ENCODE assay signal across 9 cellular contexts in genomic region chr19:1133471-1133929, GRCh38. TPM values are rescaled to one million over a fixed set of nuclear protein-coding genes. Genes with fewer than 3 reads are reported as not detected.
DNase-seq lines count a peak whose midpoint lies in the region; ATAC-seq, FAIRE-seq and TF ChIP-seq lines count a peak whose summit lies in the region.
"Had no signal": no experiment of that assay in that cellular context is flagged by ENCODE, and none has a peak within 500 bp of the region (broad histone marks: within the 10 kb centered on the region; RNA-seq: fewer than 3 reads in every experiment).

No MANE protein-coding gene starts in this region.

- no peaks in the 10 kb centered on the region for H3K36me3 ChIP-seq in OCI-LY7 (ENCODE audit: insufficient read depth, low read length)
- H3K36me3 ChIP-seq in HepG2 (replicated peaks in 1 of 2; ENCODE audit: control insufficient read depth in 1 of 2, insufficient read depth in 2 of 2, low read length in 2 of 2): peaks cover 1 to 6% of the 10 kb centered on the region in 2 experiments; a peak in 2 of 5 replicates

- H3K27ac ChIP-seq in OCI-LY7 (ENCODE audit: low read depth, low read length, poor library complexity, severe bottlenecking) (peak overlapping the region; percentile 85), HepG2 (ENCODE audit: extremely low read length, insufficient read depth, low read length) (no peak overlapping the region)
- H3K27ac ChIP-seq: C4-2B had no signal

- H2AFZ ChIP-seq in OCI-LY7 (ENCODE audit: low read length) (peak overlapping the region; percentile 16; the same call in 1 of the 2 replicates), HepG2 (ENCODE audit: low read length) (no peak overlapping the region)

- BruUV-seq in OCI-LY7 (replicated peaks; lab: Mats Ljungman, UMichigan): no TSS peak
- BruUV-seq in HepG2 (replicated peaks; lab: Mats Ljungman, UMichigan): no TSS peak

- H3K79me2 ChIP-seq in OCI-LY7 (ENCODE audit: insufficient read depth, low read depth, low read length) (no peaks in the 10 kb centered on the region), HepG2 (ENCODE audit: insufficient read depth, low read length) (peaks cover 2% of the 10 kb centered on the region)

- POLR2A ChIA-PET in OCI-LY7 (lab: Charles Lee) (interaction anchor here (0.9 kb wide), 1 partner anchor 66 kb away, joined by 3 read pairs; no protein-coding TSS in a partner anchor), HepG2 (lab: Yijun Ruan, JAX) (interaction anchor here (0.8 kb wide), 2 partner anchors 20 to 136 kb away, joined by 3 read pairs; partner anchors contain the start of gene CIRBP)

- H3K9me3 ChIP-seq in OCI-LY7 (ENCODE audit: low read length) (no peaks in the 10 kb centered on the region), HepG2 (ENCODE audit: low read length) (no peaks in the 10 kb centered on the region)

- peak overlapping the region; percentile 71 for H3K4me3 ChIP-seq in OCI-LY7 (ENCODE audit: low read depth, low read length, poor library complexity, severe bottlenecking)
- H3K4me3 ChIP-seq in HepG2 (replicated peaks in 1 of 3; ENCODE audit: insufficient read depth in 1 of 3, low read depth in 2 of 3, low read length in 3 of 3): no peak overlapping the region

- no peaks in the 10 kb centered on the region for H3K27me3 ChIP-seq in HepG2 (ENCODE audit: control insufficient read depth in 1 of 2, insufficient read depth in 2 of 2, low read length in 2 of 2)

- WGBS in HepG2 (ENCODE audit: low lambda C conversion rate): 97% methylated on average over 25 of the region's 25 CpGs

- CTCF ChIA-PET in OCI-LY7 (lab: Charles Lee; ENCODE audit: unreplicated experiment) (interaction anchor here (0.5 kb wide), 1 partner anchor 20 kb away, joined by 12 read pairs; no protein-coding TSS in a partner anchor), HepG2 (lab: Yijun Ruan, JAX; ENCODE audit: low intra/inter-chr PET ratio, low total read pairs) (no interaction called here)

- TF ChIP-seq EP300 in HepG2 (IDR thresholded peaks at IDR 0.05; ENCODE audit: low read depth in 2 of 2, low read length in 2 of 2) (no peak), HepG2 (CRISPR knock-in tag; IDR thresholded peaks at IDR 0.05; ENCODE audit: borderline replicate concordance) (no peak)

- DNase-seq in ACHN: peak; percentile 27
- DNase-seq in OCI-LY7 (ENCODE audit: low spot score): peak; percentile 93
- DNase-seq in activated T-helper 1 cell treated with anti-CD3 and anti-CD28 coated beads, Interleukin-2, amount 50 U/mL, for 16 hours (ENCODE audit: low read depth in 1 of 2, low spot score in 1 of 2): peak; percentile 56 to 81
- no peak for DNase-seq in HepG2 (ENCODE audit: low spot score)
- DNase-seq in stimulated activated CD8-positive, alpha-beta memory T cell treated with anti-CD3 and anti-CD28 coated beads, Interleukin-7, amount 100 ng/mL, for 4 hours (ENCODE audit: low read depth in 2 of 2): peak; percentile 59 to 76

- no peak overlapping the region for H3K9ac ChIP-seq in HepG2 (ENCODE audit: insufficient read depth, low read depth, low read length)

- in situ Hi-C loops in ACHN (cut with HindIII; ENCODE audit: low pct_ligation_motif_present, low pct_unique_long_range_greater_than_20kb, low sequenced_read_pairs): no loop called here
- in situ Hi-C loops in HepG2 (cut with HindIII; ENCODE audit: extremely low pct_ligation_motif_present, low pct_unique_long_range_greater_than_20kb): no loop called here

- TF ChIP-seq RAD21 in HepG2 (CRISPR knock-in tag; IDR thresholded peaks at IDR 0.05): no peak

- H3K4me2 ChIP-seq in OCI-LY7 (ENCODE audit: low read length): peak overlapping the region; percentile 99
- no peak overlapping the region for H3K4me2 ChIP-seq in HepG2 (ENCODE audit: low read depth, low read length)

- no peaks in the 10 kb centered on the region for H3K9me2 ChIP-seq in OCI-LY7 (ENCODE audit: insufficient read depth, low read length)

- FAIRE-seq in HepG2 (lab: Jason Lieb, UNC): no peak

- intact Hi-C loops in OCI-LY7 (cut with micrococcal nuclease; ENCODE audit: unreplicated experiment) (loop anchor here (2.0 to 5.0 kb wide), 2 partner anchors 39 to 107 kb away; partner anchors contain the start of genes ATP5F1D and SBNO2), HepG2 (cut with micrococcal nuclease; ENCODE audit: unreplicated experiment) (no loop called here)

- ATAC-seq in GM21526 (IDR thresholded peaks at IDR 0.05; ENCODE audit: low FRiP score, unreplicated experiment) (peak; percentile 45), HepG2 (peak; percentile 13; the same call in 1 of the 3 replicates), GM18519 (IDR thresholded peaks at IDR 0.05; ENCODE audit: low FRiP score, unreplicated experiment) (no peak), HG03097 (IDR thresholded peaks at IDR 0.05; ENCODE audit: low FRiP score, unreplicated experiment) (no peak)

- no peak for TF ChIP-seq POLR2A in HepG2 (IDR thresholded peaks at IDR 0.05; ENCODE audit: insufficient read depth in 1 of 2, low read depth in 2 of 2, low read length in 2 of 2)

- no peaks in the 10 kb centered on the region for H4K20me1 ChIP-seq in OCI-LY7 (ENCODE audit: insufficient read depth, low read length)
- no peaks in the 10 kb centered on the region for H4K20me1 ChIP-seq in HepG2 (ENCODE audit: insufficient read depth, low read length)

- H3K4me1 ChIP-seq in OCI-LY7 (ENCODE audit: insufficient read depth, low read length, poor library complexity, severe bottlenecking) (peaks cover 34% of the 10 kb centered on the region), HepG2 (ENCODE audit: insufficient read depth, low read length) (peaks cover 16% of the 10 kb centered on the region; the same call in 1 of the 2 replicates)

- TF ChIP-seq CTCF in OCI-LY7 (conservative IDR thresholded peaks at IDR 0.05; ENCODE audit: low read length): no peak
- no peak for TF ChIP-seq CTCF in HepG2 (CRISPR knock-in tag; IDR thresholded peaks at IDR 0.05)

RNA-seq across cellular contexts. Expression of gene GPX4, which starts 29.7 kb away (rescaled TPM):
- 184 and 203 TPM in 2 replicates for total RNA-seq in OCI-LY7 (2014; rRNA removed; shearing (Covaris generic))
- total RNA-seq in OCI-LY7 (2022): 148 and 156 TPM in 2 replicates
- total RNA-seq in HepG2 (2016; rRNA removed; fragmentation: Illumina TruSeq; extraction: Trizol): 426 and 535 TPM in 2 replicates
- 2,785 and 3,522 TPM in 2 replicates for total RNA-seq in HepG2 (2016; cell fraction: cytosol; rRNA removed; fragmentation: Illumina TruSeq; extraction: Trizol; ENCODE audit: low read depth)
- 340 and 561 TPM in 2 replicates for total RNA-seq in HepG2 (2016; cell fraction: insoluble cytoplasmic fraction; rRNA removed; fragmentation: Illumina TruSeq; extraction: Trizol)
- 1,902 and 2,313 TPM in 2 replicates for total RNA-seq in HepG2 (2016; cell fraction: membrane; rRNA removed; fragmentation: Illumina TruSeq; extraction: Trizol)
- 168 and 177 TPM in 2 replicates for total RNA-seq in HepG2 (2016; cell fraction: nucleus; rRNA removed; fragmentation: Illumina TruSeq; extraction: Trizol)
- polyA plus RNA-seq in HepG2 (2011; rRNA removed): 613 and 728 TPM in 2 replicates
- polyA plus RNA-seq in HepG2 (2011; cell fraction: cytosol; rRNA removed): 837 and 1,257 TPM in 2 replicates
- polyA plus RNA-seq in HepG2 (2011; cell fraction: nucleus; rRNA removed): 557 and 562 TPM in 2 replicates
- polyA plus RNA-seq in HepG2 (2012): 539 and 705 TPM in 2 replicates
- polyA plus RNA-seq in HepG2 (2016; cell fraction: cytosol; fragmentation: Illumina TruSeq; extraction: Trizol; ENCODE audit: low read depth): 3,701 and 4,930 TPM in 2 replicates
- 454 and 583 TPM in 2 replicates for polyA plus RNA-seq in HepG2 (2016; cell fraction: insoluble cytoplasmic fraction; fragmentation: Illumina TruSeq; extraction: Trizol; ENCODE audit: low read depth)
- polyA plus RNA-seq in HepG2 (2016; cell fraction: membrane; fragmentation: Illumina TruSeq; extraction: Trizol; ENCODE audit: low read depth): 2,313 and 2,706 TPM in 2 replicates
- polyA plus RNA-seq in HepG2 (2016; cell fraction: nucleus; fragmentation: Illumina TruSeq; extraction: Trizol; ENCODE audit: insufficient read depth, low read depth): 387 and 420 TPM in 2 replicates
- 195 and 435 TPM in 2 replicates for polyA minus RNA-seq in HepG2 (2011; rRNA and poly(A)+ RNA removed; ENCODE audit: low replicate concordance)
- 211 and 241 TPM in 2 replicates for polyA minus RNA-seq in HepG2 (2011; cell fraction: cytosol; rRNA and poly(A)+ RNA removed)
- polyA minus RNA-seq in HepG2 (2011; cell fraction: nucleus; rRNA and poly(A)+ RNA removed): 51.6 and 73.4 TPM in 2 replicates

RNA-seq across cellular contexts. Expression of gene POLR2E, which starts 38.3 kb away (rescaled TPM):
- 153 and 165 TPM in 2 replicates for total RNA-seq in OCI-LY7 (2014; rRNA removed; shearing (Covaris generic))
- total RNA-seq in OCI-LY7 (2022) (160 and 193 TPM in 2 replicates), HepG2 (2016; rRNA removed; fragmentation: Illumina TruSeq; extraction: Trizol) (140 TPM in 2 replicates)
- total RNA-seq in HepG2 (2016; cell fraction: cytosol; rRNA removed; fragmentation: Illumina TruSeq; extraction: Trizol; ENCODE audit: low read depth): 43.4 and 44.8 TPM in 2 replicates
- 135 and 141 TPM in 2 replicates for total RNA-seq in HepG2 (2016; cell fraction: insoluble cytoplasmic fraction; rRNA removed; fragmentation: Illumina TruSeq; extraction: Trizol)
- 89.0 and 92.5 TPM in 2 replicates for total RNA-seq in HepG2 (2016; cell fraction: membrane; rRNA removed; fragmentation: Illumina TruSeq; extraction: Trizol)
- total RNA-seq in HepG2 (2016; cell fraction: nucleus; rRNA removed; fragmentation: Illumina TruSeq; extraction: Trizol): 54.0 and 55.3 TPM in 2 replicates
- 272 and 305 TPM in 2 replicates for polyA plus RNA-seq in HepG2 (2011; rRNA removed)
- 222 and 337 TPM in 2 replicates for polyA plus RNA-seq in HepG2 (2011; cell fraction: cytosol; rRNA removed)
- 150 and 188 TPM in 2 replicates for polyA plus RNA-seq in HepG2 (2011; cell fraction: nucleus; rRNA removed)
- 201 and 222 TPM in 2 replicates for polyA plus RNA-seq in HepG2 (2012)
- polyA plus RNA-seq in HepG2 (2016; cell fraction: cytosol; fragmentation: Illumina TruSeq; extraction: Trizol; ENCODE audit: low read depth): 94.9 and 102 TPM in 2 replicates
- 246 and 282 TPM in 2 replicates for polyA plus RNA-seq in HepG2 (2016; cell fraction: insoluble cytoplasmic fraction; fragmentation: Illumina TruSeq; extraction: Trizol; ENCODE audit: low read depth)
- polyA plus RNA-seq in HepG2 (2016; cell fraction: membrane; fragmentation: Illumina TruSeq; extraction: Trizol; ENCODE audit: low read depth): 145 and 159 TPM in 2 replicates
- polyA plus RNA-seq in HepG2 (2016; cell fraction: nucleus; fragmentation: Illumina TruSeq; extraction: Trizol; ENCODE audit: insufficient read depth, low read depth): 179 TPM in 2 replicates
- polyA minus RNA-seq in HepG2 (2011; rRNA and poly(A)+ RNA removed; ENCODE audit: low replicate concordance): 343 and 389 TPM in 2 replicates
- polyA minus RNA-seq in HepG2 (2011; cell fraction: cytosol; rRNA and poly(A)+ RNA removed): 104 and 129 TPM in 2 replicates
- polyA minus RNA-seq in HepG2 (2011; cell fraction: nucleus; rRNA and poly(A)+ RNA removed): 39.5 and 42.0 TPM in 2 replicates

RNA-seq across cellular contexts. Expression of gene SBNO2, which starts 40.6 kb away (rescaled TPM):
- 17.6 and 26.6 TPM in 2 replicates for total RNA-seq in OCI-LY7 (2014; rRNA removed; shearing (Covaris generic))
- 43.3 and 48.8 TPM in 2 replicates for total RNA-seq in OCI-LY7 (2022)
- total RNA-seq in HepG2 (2016; rRNA removed; fragmentation: Illumina TruSeq; extraction: Trizol): 5.8 and 10.4 TPM in 2 replicates
- total RNA-seq in HepG2 (2016; cell fraction: cytosol; rRNA removed; fragmentation: Illumina TruSeq; extraction: Trizol; ENCODE audit: low read depth): 3.3 and 3.8 TPM in 2 replicates
- total RNA-seq in HepG2 (2016; cell fraction: insoluble cytoplasmic fraction; rRNA removed; fragmentation: Illumina TruSeq; extraction: Trizol): 6.5 and 12.4 TPM in 2 replicates
- 7.7 and 8.1 TPM in 2 replicates for total RNA-seq in HepG2 (2016; cell fraction: membrane; rRNA removed; fragmentation: Illumina TruSeq; extraction: Trizol)
- 10.4 and 12.1 TPM in 2 replicates for total RNA-seq in HepG2 (2016; cell fraction: nucleus; rRNA removed; fragmentation: Illumina TruSeq; extraction: Trizol)
- polyA plus RNA-seq in HepG2 (2011; rRNA removed): 8.6 and 10.8 TPM in 2 replicates
- 4.1 and 8.0 TPM in 2 replicates for polyA plus RNA-seq in HepG2 (2011; cell fraction: cytosol; rRNA removed)
- polyA plus RNA-seq in HepG2 (2011; cell fraction: nucleus; rRNA removed): 53.6 and 82.3 TPM in 2 replicates
- 10.8 and 11.3 TPM in 2 replicates for polyA plus RNA-seq in HepG2 (2012)
- polyA plus RNA-seq in HepG2 (2016; cell fraction: cytosol; fragmentation: Illumina TruSeq; extraction: Trizol; ENCODE audit: low read depth): 1.0 and 1.1 TPM in 2 replicates
- 6.7 and 7.7 TPM in 2 replicates for polyA plus RNA-seq in HepG2 (2016; cell fraction: insoluble cytoplasmic fraction; fragmentation: Illumina TruSeq; extraction: Trizol; ENCODE audit: low read depth)
- polyA plus RNA-seq in HepG2 (2016; cell fraction: membrane; fragmentation: Illumina TruSeq; extraction: Trizol; ENCODE audit: low read depth): 2.8 and 3.4 TPM in 2 replicates
- polyA plus RNA-seq in HepG2 (2016; cell fraction: nucleus; fragmentation: Illumina TruSeq; extraction: Trizol; ENCODE audit: insufficient read depth, low read depth): 33.1 and 36.3 TPM in 2 replicates
- polyA minus RNA-seq in HepG2 (2011; rRNA and poly(A)+ RNA removed; ENCODE audit: low replicate concordance): 21.5 and 30.2 TPM in 2 replicates
- 9.8 and 12.0 TPM in 2 replicates for polyA minus RNA-seq in HepG2 (2011; cell fraction: cytosol; rRNA and poly(A)+ RNA removed)
- polyA minus RNA-seq in HepG2 (2011; cell fraction: nucleus; rRNA and poly(A)+ RNA removed): 13.0 and 13.4 TPM in 2 replicates

Comparison
In these comparisons a context has a peak if more than half of its experiments do, and no peak if none do; other contexts are left out.
1. ATAC-seq: peak in GM21526 (single experiment) and HepG2 (single experiment); none in GM18519 (single experiment) and HG03097 (single experiment).